15 cellular contexts compared by ENCODE assay signal in genomic region chr16:17666293-17666692, GRCh38.
DNase-seq lines count a peak whose midpoint lies in the region; ATAC-seq and TF ChIP-seq lines count a peak whose summit lies in the region.
"Had no signal": no experiment of that assay in that cellular context is flagged by ENCODE, and none has a peak within 500 bp of the region (broad histone marks: within the 10 kb centered on the region; RNA-seq: fewer than 3 reads in every experiment).

No MANE protein-coding gene starts in this region.

- no peaks in the 10 kb centered on the region for H3K9me3 Mint-ChIP-seq in activated CD4-positive, alpha-beta T cell treated with anti-CD3 and anti-CD28 coated beads for 36 hours (ENCODE audit: low read depth)
- no peaks in the 10 kb centered on the region for H3K9me3 Mint-ChIP-seq in activated CD4-positive, alpha-beta T cell treated with anti-CD3 and anti-CD28 coated beads, Interleukin-2, amount 10 ng/mL, durations not matched to agents 7 days and 5 days
- H3K9me3 Mint-ChIP-seq in stimulated activated naive CD8-positive, alpha-beta T cell treated with anti-CD3 and anti-CD28 coated beads, Interleukin-15, amount 100 ng/mL, for 72 hours = no peaks in the 10 kb centered on the region
- no peaks in the 10 kb centered on the region for H3K9me3 Mint-ChIP-seq in stimulated activated effector memory CD8-positive, alpha-beta T cell treated with anti-CD3 and anti-CD28 coated beads, Interleukin-12 subunit alpha, Interleukin-12 subunit beta, amount 100 ng/mL, for 72 hours
- H3K9me3 Mint-ChIP-seq: CD8-positive, alpha-beta T cell had no signal

- CTCF ChIA-PET in activated CD4-positive, alpha-beta T cell treated with anti-CD3 and anti-CD28 coated beads for 36 hours (lab: Charles Lee) = no interaction called here
- CTCF ChIA-PET in activated CD4-positive, alpha-beta T cell treated with anti-CD3 and anti-CD28 coated beads, Interleukin-2, amount 10 ng/mL, durations not matched to agents 7 days and 5 days (lab: Charles Lee) = no interaction called here

- no peak overlapping the region for H3K27ac Mint-ChIP-seq in activated CD4-positive, alpha-beta T cell treated with anti-CD3 and anti-CD28 coated beads for 36 hours
- no peak overlapping the region for H3K27ac Mint-ChIP-seq in activated CD4-positive, alpha-beta T cell treated with anti-CD3 and anti-CD28 coated beads, Interleukin-2, amount 10 ng/mL, durations not matched to agents 7 days and 5 days
- no peak overlapping the region for H3K27ac Mint-ChIP-seq in stimulated activated naive CD8-positive, alpha-beta T cell treated with anti-CD3 and anti-CD28 coated beads, Interleukin-15, amount 100 ng/mL, for 72 hours
- no peak overlapping the region for H3K27ac Mint-ChIP-seq in stimulated activated effector memory CD8-positive, alpha-beta T cell treated with anti-CD3 and anti-CD28 coated beads, Interleukin-12 subunit alpha, Interleukin-12 subunit beta, amount 100 ng/mL, for 72 hours
- H3K27ac Mint-ChIP-seq: B cell; CD4-positive, CD25-positive, alpha-beta regulatory T cell; CD8-positive, alpha-beta T cell; GM23338; H9 had no signal

- intact Hi-C loops in activated CD4-positive, alpha-beta T cell treated with anti-CD3 and anti-CD28 coated beads for 36 hours (cut with DNase I, micrococcal nuclease) = no loop called here

- no peak for DNase-seq in activated CD4-positive, alpha-beta T cell treated with anti-CD3 and anti-CD28 coated beads for 36 hours
- no peak for DNase-seq in activated CD4-positive, alpha-beta T cell treated with anti-CD3 and anti-CD28 coated beads, Interleukin-2, amount 10 ng/mL, durations not matched to agents 7 days and 5 days
- no peak for DNase-seq in stimulated activated naive CD8-positive, alpha-beta T cell treated with anti-CD3 and anti-CD28 coated beads, Interleukin-15, Interleukin-2, amounts not matched to agents 100 U/mL and 50 U/mL, for 24 hours
- DNase-seq in stimulated activated naive CD8-positive, alpha-beta T cell treated with anti-CD3 and anti-CD28 coated beads, Interleukin-15, amount 100 ng/mL, for 72 hours = no peak
- no peak for DNase-seq in stimulated activated effector memory CD8-positive, alpha-beta T cell treated with anti-CD3 and anti-CD28 coated beads, Interleukin-12 subunit alpha, Interleukin-12 subunit beta, amount 100 ng/mL, for 72 hours (ENCODE audit: low spot score in 2 of 2)
- DNase-seq in GM20000 (ENCODE audit: low spot score) = no peak
- DNase-seq: Caco-2; CD4-positive, CD25-positive, alpha-beta regulatory T cell; CD8-positive, alpha-beta T cell; DMS153; DND-41; H9 had no signal

- no peak for TF ChIP-seq CTCF in GM20000 (IDR thresholded peaks at IDR 0.05; ENCODE audit: extremely low read depth, missing control alignments)

- H3K36me3 Mint-ChIP-seq in activated CD4-positive, alpha-beta T cell treated with anti-CD3 and anti-CD28 coated beads for 36 hours (ENCODE audit: low read depth) = no peaks in the 10 kb centered on the region
- H3K36me3 Mint-ChIP-seq in activated CD4-positive, alpha-beta T cell treated with anti-CD3 and anti-CD28 coated beads, Interleukin-2, amount 10 ng/mL, durations not matched to agents 7 days and 5 days (ENCODE audit: low read depth) = no peaks in the 10 kb centered on the region
- H3K36me3 Mint-ChIP-seq in stimulated activated effector memory CD8-positive, alpha-beta T cell treated with anti-CD3 and anti-CD28 coated beads, Interleukin-12 subunit alpha, Interleukin-12 subunit beta, amount 100 ng/mL, for 72 hours = no peaks in the 10 kb centered on the region
- H3K36me3 Mint-ChIP-seq: CD4-positive, CD25-positive, alpha-beta regulatory T cell; CD8-positive, alpha-beta T cell had no signal

- H3K4me1 Mint-ChIP-seq in activated CD4-positive, alpha-beta T cell treated with anti-CD3 and anti-CD28 coated beads for 36 hours = no peaks in the 10 kb centered on the region
- no peaks in the 10 kb centered on the region for H3K4me1 Mint-ChIP-seq in activated CD4-positive, alpha-beta T cell treated with anti-CD3 and anti-CD28 coated beads, Interleukin-2, amount 10 ng/mL, durations not matched to agents 7 days and 5 days
- H3K4me1 Mint-ChIP-seq in stimulated activated naive CD8-positive, alpha-beta T cell treated with anti-CD3 and anti-CD28 coated beads, Interleukin-15, amount 100 ng/mL, for 72 hours = no peaks in the 10 kb centered on the region
- no peaks in the 10 kb centered on the region for H3K4me1 Mint-ChIP-seq in stimulated activated effector memory CD8-positive, alpha-beta T cell treated with anti-CD3 and anti-CD28 coated beads, Interleukin-12 subunit alpha, Interleukin-12 subunit beta, amount 100 ng/mL, for 72 hours
- H3K4me1 Mint-ChIP-seq: B cell; CD4-positive, CD25-positive, alpha-beta regulatory T cell; GM23338 had no signal

- peaks cover 7% of the 10 kb centered on the region for H3K27me3 Mint-ChIP-seq in activated CD4-positive, alpha-beta T cell treated with anti-CD3 and anti-CD28 coated beads for 36 hours
- no peaks in the 10 kb centered on the region for H3K27me3 Mint-ChIP-seq in activated CD4-positive, alpha-beta T cell treated with anti-CD3 and anti-CD28 coated beads, Interleukin-2, amount 10 ng/mL, durations not matched to agents 7 days and 5 days
- peaks cover 9% of the 10 kb centered on the region for H3K27me3 Mint-ChIP-seq in stimulated activated naive CD8-positive, alpha-beta T cell treated with anti-CD3 and anti-CD28 coated beads, Interleukin-15, amount 100 ng/mL, for 72 hours
- H3K27me3 Mint-ChIP-seq: CD4-positive, CD25-positive, alpha-beta regulatory T cell had no signal

- POLR2A ChIA-PET in activated CD4-positive, alpha-beta T cell treated with anti-CD3 and anti-CD28 coated beads for 36 hours (lab: Charles Lee) = no interaction called here
- POLR2A ChIA-PET in activated CD4-positive, alpha-beta T cell treated with anti-CD3 and anti-CD28 coated beads, Interleukin-2, amount 10 ng/mL, durations not matched to agents 7 days and 5 days (lab: Charles Lee) = no interaction called here

- no peak overlapping the region for H3K4me3 Mint-ChIP-seq in activated CD4-positive, alpha-beta T cell treated with anti-CD3 and anti-CD28 coated beads for 36 hours
- H3K4me3 Mint-ChIP-seq in activated CD4-positive, alpha-beta T cell treated with anti-CD3 and anti-CD28 coated beads, Interleukin-2, amount 10 ng/mL, durations not matched to agents 7 days and 5 days = no peak overlapping the region
- H3K4me3 Mint-ChIP-seq in stimulated activated naive CD8-positive, alpha-beta T cell treated with anti-CD3 and anti-CD28 coated beads, Interleukin-15, amount 100 ng/mL, for 72 hours = no peak overlapping the region
- H3K4me3 Mint-ChIP-seq in stimulated activated effector memory CD8-positive, alpha-beta T cell treated with anti-CD3 and anti-CD28 coated beads, Interleukin-12 subunit alpha, Interleukin-12 subunit beta, amount 100 ng/mL, for 72 hours = no peak overlapping the region
- H3K4me3 Mint-ChIP-seq: B cell; CD4-positive, CD25-positive, alpha-beta regulatory T cell; CD8-positive, alpha-beta T cell; GM23338; H9 had no signal

- ATAC-seq in activated CD4-positive, alpha-beta T cell treated with anti-CD3 and anti-CD28 coated beads for 36 hours = peak; percentile 51
- peak; percentile 36 for ATAC-seq in stimulated activated naive CD8-positive, alpha-beta T cell treated with anti-CD3 and anti-CD28 coated beads, Interleukin-15, Interleukin-2, amounts not matched to agents 100 U/mL and 50 U/mL, for 24 hours
- ATAC-seq in stimulated activated naive CD8-positive, alpha-beta T cell treated with anti-CD3 and anti-CD28 coated beads, Interleukin-15, amount 100 ng/mL, for 72 hours = no peak
- peak; percentile 62 for ATAC-seq in stimulated activated effector memory CD8-positive, alpha-beta T cell treated with anti-CD3 and anti-CD28 coated beads, Interleukin-12 subunit alpha, Interleukin-12 subunit beta, amount 100 ng/mL, for 72 hours
- ATAC-seq: CD8-positive, alpha-beta T cell; GM23338; HCT116 had no signal
